ENCODE assay signal across 23 cellular contexts in genomic region chr1:78424720-78425119, GRCh38.
"Had no signal": no experiment of that assay in that cellular context is flagged by ENCODE, and none has a peak within 500 bp of the region (broad histone marks: within the 10 kb centered on the region; RNA-seq: fewer than 3 reads in every experiment).

No MANE protein-coding gene starts in this region.

- H3K27ac Mint-ChIP-seq: activated CD4-positive, alpha-beta memory T cell treated with anti-CD3 and anti-CD28 coated beads, Interleukin-2, amount 10 ng/mL, durations not matched to agents 7 days and 5 days; activated CD4-positive, alpha-beta T cell treated with anti-CD3 and anti-CD28 coated beads for 36 hours; activated CD4-positive, alpha-beta T cell treated with anti-CD3 and anti-CD28 coated beads, Interleukin-2, amount 10 ng/mL, durations not matched to agents 24 days and 14 days; activated naive CD4-positive, alpha-beta T cell treated with anti-CD3 and anti-CD28 coated beads, Interleukin-2, amount 10 ng/mL, durations not matched to agents 7 days and 5 days; activated naive CD4-positive, alpha-beta T cell treated with anti-CD3 and anti-CD28 coated beads, Interleukin-2, amount 50 U/mL, for 72 hours; activated naive CD8-positive, alpha-beta T cell treated with anti-CD3 and anti-CD28 coated beads, Interleukin-2, amount 10 ng/mL, durations not matched to agents 7 days and 5 days; activated T-cell treated with anti-CD3 and anti-CD28 coated beads, Interleukin-2, amount 50 U/mL, for 24 hours; activated T-cell treated with anti-CD3 and anti-CD28 coated beads, Interleukin-2, amount 50 U/mL, for 72 hours had no signal

- H3K36me3 Mint-ChIP-seq: activated naive CD4-positive, alpha-beta T cell treated with anti-CD3 and anti-CD28 coated beads, Interleukin-2, amount 10 ng/mL, durations not matched to agents 7 days and 5 days; activated naive CD4-positive, alpha-beta T cell treated with anti-CD3 and anti-CD28 coated beads, Interleukin-2, amount 50 U/mL, for 72 hours; activated naive CD8-positive, alpha-beta T cell treated with anti-CD3 and anti-CD28 coated beads, Interleukin-2, amount 10 ng/mL, durations not matched to agents 7 days and 5 days; brain had no signal

- H3K4me3 ChIP-seq: ascending aorta, breast epithelium, cardiac muscle cell, colonic mucosa had no signal

- H3K27me3 ChIP-seq: ascending aorta, breast epithelium, cardiac muscle cell, colonic mucosa had no signal

- H3K27ac ChIP-seq: ascending aorta, breast epithelium, cardiac muscle cell, colonic mucosa had no signal

- H3K9me3 ChIP-seq: ascending aorta, breast epithelium, colonic mucosa had no signal

- H3K4me3 Mint-ChIP-seq: activated CD4-positive, alpha-beta memory T cell treated with anti-CD3 and anti-CD28 coated beads, Interleukin-2, amount 10 ng/mL, durations not matched to agents 7 days and 5 days; activated CD4-positive, alpha-beta T cell treated with anti-CD3 and anti-CD28 coated beads for 36 hours; activated CD4-positive, alpha-beta T cell treated with anti-CD3 and anti-CD28 coated beads, Interleukin-2, amount 10 ng/mL, durations not matched to agents 24 days and 14 days; activated naive CD4-positive, alpha-beta T cell treated with anti-CD3 and anti-CD28 coated beads, Interleukin-2, amount 10 ng/mL, durations not matched to agents 7 days and 5 days; activated naive CD8-positive, alpha-beta T cell treated with anti-CD3 and anti-CD28 coated beads, Interleukin-2, amount 10 ng/mL, durations not matched to agents 7 days and 5 days; activated T-cell treated with anti-CD3 and anti-CD28 coated beads, Interleukin-2, amount 50 U/mL, for 24 hours; activated T-cell treated with anti-CD3 and anti-CD28 coated beads, Interleukin-2, amount 50 U/mL, for 72 hours; brain had no signal

- DNase-seq: activated CD4-positive, alpha-beta memory T cell treated with anti-CD3 and anti-CD28 coated beads, Interleukin-2, amount 10 ng/mL, durations not matched to agents 7 days and 5 days; activated CD4-positive, alpha-beta T cell treated with anti-CD3 and anti-CD28 coated beads for 36 hours; activated CD4-positive, alpha-beta T cell treated with anti-CD3 and anti-CD28 coated beads, Interleukin-2, amount 10 ng/mL, durations not matched to agents 24 days and 14 days; activated CD4-positive, CD25-positive, alpha-beta regulatory T cell; activated CD4-positive, CD25-positive, alpha-beta regulatory T cell treated with anti-CD3 and anti-CD28 coated beads, Interleukin-2, amount 50 U/mL, for 72 hours; activated CD8-positive, alpha-beta memory T cell treated with anti-CD3 and anti-CD28 coated beads, Interleukin-2, amount 50 U/mL, for 48 hours; activated gamma-delta T cell; activated naive CD4-positive, alpha-beta T cell; activated naive CD4-positive, alpha-beta T cell treated with anti-CD3 and anti-CD28 coated beads, Interleukin-2, amount 10 ng/mL, durations not matched to agents 7 days and 5 days; activated naive CD8-positive, alpha-beta T cell treated with anti-CD3 and anti-CD28 coated beads, Interleukin-2, amount 10 ng/mL, durations not matched to agents 7 days and 5 days; activated T-cell treated with anti-CD3 and anti-CD28 coated beads for 4 hours; activated T-cell treated with anti-CD3 and anti-CD28 coated beads, Interleukin-2, amount 50 U/mL, for 24 hours; activated T-cell treated with anti-CD3 and anti-CD28 coated beads, Interleukin-2, amount 50 U/mL, for 72 hours; colonic mucosa; effector CD8-positive, alpha-beta T cell; foreskin fibroblast; head of caudate nucleus; T-helper 2 cell had no signal

- H3K27me3 Mint-ChIP-seq: activated CD4-positive, alpha-beta T cell treated with anti-CD3 and anti-CD28 coated beads for 36 hours; activated T-cell treated with anti-CD3 and anti-CD28 coated beads, Interleukin-2, amount 50 U/mL, for 24 hours; brain had no signal

- H3K36me3 ChIP-seq: ascending aorta, breast epithelium, cardiac muscle cell, colonic mucosa had no signal

- H3K4me1 ChIP-seq: ascending aorta, breast epithelium, colonic mucosa had no signal

- H3K4me1 Mint-ChIP-seq: activated CD4-positive, alpha-beta memory T cell treated with anti-CD3 and anti-CD28 coated beads, Interleukin-2, amount 10 ng/mL, durations not matched to agents 7 days and 5 days; activated CD4-positive, alpha-beta T cell treated with anti-CD3 and anti-CD28 coated beads for 36 hours; activated CD4-positive, alpha-beta T cell treated with anti-CD3 and anti-CD28 coated beads, Interleukin-2, amount 10 ng/mL, durations not matched to agents 24 days and 14 days; activated naive CD4-positive, alpha-beta T cell treated with anti-CD3 and anti-CD28 coated beads, Interleukin-2, amount 10 ng/mL, durations not matched to agents 7 days and 5 days; activated naive CD8-positive, alpha-beta T cell treated with anti-CD3 and anti-CD28 coated beads, Interleukin-2, amount 10 ng/mL, durations not matched to agents 7 days and 5 days had no signal

- H3K9me3 Mint-ChIP-seq: activated CD4-positive, alpha-beta memory T cell treated with anti-CD3 and anti-CD28 coated beads, Interleukin-2, amount 10 ng/mL, durations not matched to agents 7 days and 5 days; activated CD4-positive, alpha-beta T cell treated with anti-CD3 and anti-CD28 coated beads, Interleukin-2, amount 10 ng/mL, durations not matched to agents 24 days and 14 days; activated naive CD4-positive, alpha-beta T cell treated with anti-CD3 and anti-CD28 coated beads, Interleukin-2, amount 10 ng/mL, durations not matched to agents 7 days and 5 days; activated naive CD4-positive, alpha-beta T cell treated with anti-CD3 and anti-CD28 coated beads, Interleukin-2, amount 50 U/mL, for 72 hours; activated naive CD8-positive, alpha-beta T cell treated with anti-CD3 and anti-CD28 coated beads, Interleukin-2, amount 10 ng/mL, durations not matched to agents 7 days and 5 days; activated T-cell treated with anti-CD3 and anti-CD28 coated beads, Interleukin-2, amount 50 U/mL, for 24 hours; brain had no signal
